Comparison of ENCODE assay signal across 8 cellular contexts in the genomic region with DNA sequence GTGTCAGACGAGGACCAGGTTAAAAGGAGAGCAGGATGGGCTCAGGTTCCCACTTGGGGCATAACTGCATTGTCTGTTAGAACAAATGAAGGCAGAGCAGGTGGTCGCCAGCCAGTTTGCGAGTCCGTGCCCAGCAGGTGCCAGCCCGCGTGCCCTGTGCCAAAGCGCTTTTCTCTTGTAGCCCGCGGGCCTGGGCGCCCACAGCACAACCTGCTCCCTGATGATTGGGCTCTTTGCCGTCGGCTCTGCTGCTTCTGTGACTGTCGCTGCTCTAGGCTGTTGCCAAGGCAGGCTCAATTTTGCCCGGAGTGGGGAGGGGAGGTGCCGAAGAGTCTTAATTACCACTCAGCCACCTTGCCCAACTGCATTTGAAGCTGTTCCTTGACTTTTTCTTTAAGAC. TPM values are rescaled to one million over a fixed set of nuclear protein-coding genes. Genes with fewer than 3 reads are reported as not detected.
A peak's percentile ranks its signal among the peaks of the same experiment; 100 is the strongest.
DNase-seq lines count a peak whose midpoint lies in the region; ATAC-seq lines count a peak whose summit lies in the region.
"Had no signal": no experiment of that assay in that cellular context is flagged by ENCODE, and none has a peak within 500 bp of the region (broad histone marks: within the 10 kb centered on the region; RNA-seq: fewer than 3 reads in every experiment).

No MANE protein-coding gene starts in this region.

- H4K20me1 ChIP-seq in GM23248 (ENCODE audit: insufficient read depth): no peaks in the 10 kb centered on the region

- H3K27me3 ChIP-seq in GM23248 (replicated peaks; ENCODE audit: insufficient read depth): no peaks in the 10 kb centered on the region
- no peaks in the 10 kb centered on the region for H3K27me3 ChIP-seq in esophagus (ENCODE audit: control insufficient read depth in 1 of 2, insufficient read depth in 2 of 2, low read length in 2 of 2)
- no peaks in the 10 kb centered on the region for H3K27me3 ChIP-seq in skeletal muscle tissue (ENCODE audit: control insufficient read depth in 3 of 3, insufficient read depth in 3 of 3, low read length in 3 of 3)

- no peaks in the 10 kb centered on the region for H3K79me2 ChIP-seq in GM23248 (ENCODE audit: insufficient read depth)

- no peaks in the 10 kb centered on the region for H3K27me3 Mint-ChIP-seq in stimulated activated memory B cell treated with anti-CD40 and anti-IgM and Interleukin-4, amounts not matched to agents 10 μg/mL and 1 μg/mL and 100 μg/mL, for 72 hours

- H3K9me2 ChIP-seq in GM23248 (ENCODE audit: insufficient read depth): no peaks in the 10 kb centered on the region

- H3K4me2 ChIP-seq in GM23248 (ENCODE audit: unreplicated experiment): peak overlapping the region; percentile 53

- WGBS in GM23248 (ENCODE audit: low coverage in 1 of 2, low lambda C conversion rate in 2 of 2, missing lambda C conversion rate in 2 of 2), 2 experiments: 71 to 79% methylated on average over 15 of the region's 15 CpGs
- WGBS in esophagus, 2 donors: 55 to 71% methylated on average over 15 of the region's 15 CpGs

- no peaks in the 10 kb centered on the region for H3K36me3 ChIP-seq in GM23248 (ENCODE audit: low read depth)
- peaks cover 2 to 5% of the 10 kb centered on the region in 2 donors for H3K36me3 ChIP-seq in esophagus (ENCODE audit: control insufficient read depth in 2 of 2, insufficient read depth in 2 of 2, low read length in 1 of 2)
- H3K36me3 ChIP-seq in skeletal muscle tissue (ENCODE audit: control insufficient read depth in 3 of 3, insufficient read depth in 3 of 3, low read length in 3 of 3): peaks cover 4 to 5% (median 5%) of the 10 kb centered on the region in 3 donors

- H3K9me3 ChIP-seq in GM23248 (ENCODE audit: low read depth) (no peaks in the 10 kb centered on the region), esophagus (ENCODE audit: control insufficient read depth in 2 of 2, insufficient read depth in 1 of 2, low read depth in 1 of 2, low read length in 1 of 2) (no peaks in the 10 kb centered on the region), skeletal muscle tissue (ENCODE audit: control insufficient read depth in 3 of 3, low read length in 3 of 3) (no peaks in the 10 kb centered on the region)

- H3K4me1 ChIP-seq in GM23248 (ENCODE audit: insufficient read depth) (peaks cover 43% of the 10 kb centered on the region), esophagus (ENCODE audit: control insufficient read depth in 2 of 2, insufficient read depth in 2 of 2, low read length in 1 of 2) (peaks cover 13 to 22% of the 10 kb centered on the region in 2 donors), skeletal muscle tissue (ENCODE audit: control insufficient read depth in 3 of 3, insufficient read depth in 3 of 3, low read length in 3 of 3) (peaks cover 35 to 48% (median 36%) of the 10 kb centered on the region in 3 donors)

- H3K27ac ChIP-seq in GM23248 (peak overlapping the region; percentile 81), esophagus (ENCODE audit: low read depth in 2 of 2, low read length in 1 of 2) (peak overlapping the region; percentile 30 to 64), skeletal muscle tissue (ENCODE audit: low read depth, low read length) (peak overlapping the region; percentile 85)

- H3K9ac ChIP-seq in GM23248 (peak overlapping the region; percentile 75), skeletal muscle tissue (ENCODE audit: low read depth in 1 of 3, low read length in 3 of 3) (peak overlapping the region in 2 of 3 donors; percentile 34 to 54)

- H2AFZ ChIP-seq in GM23248: no peak overlapping the region

- H3K27ac Mint-ChIP-seq in stimulated activated memory B cell treated with anti-CD40 and anti-IgM and Interleukin-4, amounts not matched to agents 10 μg/mL and 1 μg/mL and 100 μg/mL, for 72 hours: no peak overlapping the region

- ATAC-seq in stimulated activated memory B cell treated with anti-CD40 and anti-IgM and Interleukin-4, amounts not matched to agents 10 μg/mL and 1 μg/mL and 100 μg/mL, for 72 hours: no peak
- no peak for ATAC-seq in GM18511 (IDR thresholded peaks at IDR 0.05; ENCODE audit: unreplicated experiment)

- no peaks in the 10 kb centered on the region for H3K9me3 Mint-ChIP-seq in stimulated activated memory B cell treated with anti-CD40 and anti-IgM and Interleukin-4, amounts not matched to agents 10 μg/mL and 1 μg/mL and 100 μg/mL, for 72 hours

- no peak overlapping the region for H3K4me3 ChIP-seq in GM23248
- H3K4me3 ChIP-seq in esophagus (ENCODE audit: low read depth in 1 of 2, low read length in 2 of 2): no peak overlapping the region
- H3K4me3 ChIP-seq in skeletal muscle tissue (ENCODE audit: low read length in 3 of 3): no peak overlapping the region

- no peak overlapping the region for H3K4me3 Mint-ChIP-seq in stimulated activated memory B cell treated with anti-CD40 and anti-IgM and Interleukin-4, amounts not matched to agents 10 μg/mL and 1 μg/mL and 100 μg/mL, for 72 hours

- H3K36me3 Mint-ChIP-seq in stimulated activated memory B cell treated with anti-CD40 and anti-IgM and Interleukin-4, amounts not matched to agents 10 μg/mL and 1 μg/mL and 100 μg/mL, for 72 hours: peaks cover 64% of the 10 kb centered on the region

- H3K4me1 Mint-ChIP-seq in stimulated activated memory B cell treated with anti-CD40 and anti-IgM and Interleukin-4, amounts not matched to agents 10 μg/mL and 1 μg/mL and 100 μg/mL, for 72 hours: peaks cover 9% of the 10 kb centered on the region

- DNase-seq in GM23248 (no peak), NCI-H345 treated with DMSO at 0.1 percent for 48 hours (lab: John Stamatoyannopoulos, UW; ENCODE audit: unreplicated experiment) (peak; percentile 76), HPDE6-E6E7 (ENCODE audit: extremely low spot score) (no peak)
- DNase-seq: Kasumi-1 had no signal

- peaks cover 46% of the 10 kb centered on the region for H3F3A ChIP-seq in GM23248 (ENCODE audit: insufficient read depth)

- in situ Hi-C loops in GM23248 (cut with MboI): no loop called here

RNA-seq across cellular contexts. Expression of gene KNOP1, which starts 21.1 kb away (rescaled TPM):
- 8.0 and 11.8 TPM in 2 replicates for total RNA-seq in GM23248 (2014; rRNA removed; shearing (Covaris generic))
- polyA plus RNA-seq in GM23248 (2016; fragmentation: Nextera tagmentation; extraction: Ambion mirVana) (14.1 and 15.6 TPM in 2 replicates), esophagus (10 to 100 TPM; 12.8 to 14.3 TPM)
- total RNA-seq in skeletal muscle tissue: 11.5 TPM

RNA-seq across cellular contexts. Expression of gene IQCK, which starts 21.1 kb away (rescaled TPM):
- 9.8 and 24.8 TPM in 2 replicates for total RNA-seq in GM23248 (2014; rRNA removed; shearing (Covaris generic))
- polyA plus RNA-seq in GM23248 (2016; fragmentation: Nextera tagmentation; extraction: Ambion mirVana) (9.7 and 11.1 TPM in 2 replicates), esophagus (1 to 10 TPM; 4.5 to 5.3 TPM)
- 10.4 TPM for total RNA-seq in skeletal muscle tissue
